In the genomic region with DNA sequence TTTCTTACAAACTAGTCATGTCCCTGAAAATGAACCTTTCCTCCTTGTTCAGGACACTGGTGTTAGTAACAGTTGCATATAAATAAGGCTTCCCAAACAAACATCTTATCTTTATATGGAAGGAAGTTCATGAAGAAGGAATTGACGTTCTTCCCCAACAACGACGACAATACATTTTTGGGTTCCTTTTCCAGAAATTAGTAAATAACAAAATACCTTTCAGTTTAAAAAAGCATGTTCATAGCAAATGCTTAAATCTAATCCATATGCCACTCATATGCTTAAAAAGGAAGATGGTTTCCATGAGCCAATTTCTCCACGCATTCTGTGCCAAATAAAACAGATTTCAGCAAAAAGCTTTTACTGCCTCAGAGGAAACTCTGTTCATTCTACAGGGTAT, we compare ENCODE assay signal across 18 cellular contexts.
DNase-seq lines count a peak whose midpoint lies in the region; ATAC-seq and TF ChIP-seq lines count a peak whose summit lies in the region.
"Had no signal": no experiment of that assay in that cellular context is flagged by ENCODE, and none has a peak within 500 bp of the region (broad histone marks: within the 10 kb centered on the region; RNA-seq: fewer than 3 reads in every experiment).

No MANE protein-coding gene starts in this region.

- no peak for TF ChIP-seq POLR2A in heart left ventricle (IDR thresholded peaks at IDR 0.05)
- TF ChIP-seq POLR2A in spleen (IDR thresholded peaks at IDR 0.05): no peak

- peaks cover 9% of the 10 kb centered on the region for H3K36me3 Mint-ChIP-seq in type B pancreatic cell

- 34 to 57% (median 43%) methylated on average over 4 of the region's 4 CpGs for WGBS in heart left ventricle, 4 donors
- 61 to 78% (median 70%) methylated on average over 4 of the region's 4 CpGs for WGBS in spleen, 5 donors

- BruUV-seq in PC-9 (replicated peaks; lab: Mats Ljungman, UMichigan): no TSS peak

- no peaks in the 10 kb centered on the region for H3K27me3 Mint-ChIP-seq in type B pancreatic cell

- H3K36me3 ChIP-seq in heart left ventricle: peaks cover 0 to 8% (median 0%) of the 10 kb centered on the region in 9 donors
- H3K36me3 ChIP-seq in spleen: no peaks in the 10 kb centered on the region
- 0 out of 2 replicates have a peak, but pooled peaks cover 12% of the 10 kb centered on the region for H3K36me3 ChIP-seq in PC-9 (ENCODE audit: low read depth)

- H3K9me3 Mint-ChIP-seq in type B pancreatic cell: peaks cover 6% of the 10 kb centered on the region

- DNase-seq in heart left ventricle: no peak
- no peak for DNase-seq in cardiac septum (ENCODE audit: low spot score)
- peak; percentile 51 for DNase-seq in cerebellum (ENCODE audit: low spot score)
- DNase-seq in fibroblast of pulmonary artery (ENCODE audit: low read depth): peak; percentile 28
- DNase-seq in spleen: no peak
- no peak for DNase-seq in PC-9
- no peak for DNase-seq in DMS153 (lab: John Stamatoyannopoulos, UW)
- no peak for DNase-seq in type B pancreatic cell (ENCODE audit: extremely low spot score, unreplicated experiment)
- DNase-seq: 8988T, Caco-2, DMS53, H9, NCI-H1092 treated with DMSO at 0.1 percent for 48 hours, NCI-H187, NCI-H2171 treated with DMSO at 0.1 percent for 48 hours, NCI-H510A treated with DMSO at 0.1 percent for 48 hours, SHP77 treated with DMSO at 0.1 percent for 48 hours had no signal

- H3K4me1 Mint-ChIP-seq in type B pancreatic cell (ENCODE audit: unreplicated experiment): no peaks in the 10 kb centered on the region

- no peaks in the 10 kb centered on the region for H4K20me1 ChIP-seq in PC-9 (ENCODE audit: insufficient read depth)

- no peak overlapping the region for H2AFZ ChIP-seq in PC-9

- H3K9me2 ChIP-seq in PC-9 (ENCODE audit: insufficient read depth): no peaks in the 10 kb centered on the region

- H3F3A ChIP-seq in PC-9 (ENCODE audit: insufficient read depth, low read depth): no peaks in the 10 kb centered on the region

- no peak overlapping the region for H3K4me3 ChIP-seq in heart left ventricle
- no peak overlapping the region for H3K4me3 ChIP-seq in fibroblast of pulmonary artery (replicated peaks; ENCODE audit: low read depth, low read length)
- H3K4me3 ChIP-seq in spleen: no peak overlapping the region
- no peak overlapping the region for H3K4me3 ChIP-seq in PC-9

- H3K79me2 ChIP-seq in PC-9 (ENCODE audit: low read depth): no peaks in the 10 kb centered on the region

- intact Hi-C loops in heart left ventricle (cut with DNase I): no loop called here
- intact Hi-C loops in cardiac septum (cut with DNase I): loop anchor here (10.0 kb wide), 1 partner anchor 419 kb away; no protein-coding TSS in a partner anchor
- intact Hi-C loops in spleen (cut with DNase I; ENCODE audit: low total_unique reads): loop anchor here (10.0 kb wide), 1 partner anchor 69 kb away; no protein-coding TSS in a partner anchor
- intact Hi-C loops in PC-9 (cut with micrococcal nuclease; ENCODE audit: unreplicated experiment): no loop called here

- CTCF ChIA-PET in PC-9 (lab: Charles Lee): no interaction called here

- H3K4me3 Mint-ChIP-seq in type B pancreatic cell: no peak overlapping the region
- H3K4me3 Mint-ChIP-seq: H9 had no signal

- H3K9me3 ChIP-seq in heart left ventricle (peaks cover 0 to 5% (median 0%) of the 10 kb centered on the region in 12 donors), spleen (peaks cover 0 to 8% (median 0%) of the 10 kb centered on the region in 8 donors), PC-9 (ENCODE audit: insufficient read depth, low read depth) (no peaks in the 10 kb centered on the region; the same call in 1 of the 2 replicates)
- H3K9me3 ChIP-seq: Caco-2 had no signal

- TF ChIP-seq CTCF in heart left ventricle (IDR thresholded peaks at IDR 0.05) (no peak), fibroblast of pulmonary artery (IDR thresholded peaks at IDR 0.05; ENCODE audit: low read length, missing control alignments) (no peak), spleen (IDR thresholded peaks at IDR 0.05 in 8 of 11, conservative IDR thresholded peaks at IDR 0.05 in 3 of 11) (no peak), PC-9 (conservative IDR thresholded peaks at IDR 0.05) (no peak), type B pancreatic cell (conservative IDR thresholded peaks at IDR 0.05) (no peak)

- POLR2A ChIA-PET in PC-9 (lab: Charles Lee; ENCODE audit: unreplicated experiment): no interaction called here

- H3K27ac ChIP-seq in heart left ventricle (peak overlapping the region in 8 of 12 donors; percentile 6 to 82 (median 59)), spleen (peak overlapping the region in 5 of 8 donors; percentile 13 to 62 (median 26)), PC-9 (no peak overlapping the region)
- H3K27ac ChIP-seq: KMS-11 had no signal

- ATAC-seq in heart left ventricle: peak in 1 of 4 donors; percentile 74

- H3K27me3 ChIP-seq in heart left ventricle: no peaks in the 10 kb centered on the region
- no peaks in the 10 kb centered on the region for H3K27me3 ChIP-seq in spleen (replicated peaks in 1 of 7)
- H3K27me3 ChIP-seq in PC-9 (ENCODE audit: insufficient read depth, low read depth): no peaks in the 10 kb centered on the region

- H3K4me2 ChIP-seq in PC-9: no peak overlapping the region
- H3K4me2 ChIP-seq: KMS-11 had no signal

- H3K27ac Mint-ChIP-seq in type B pancreatic cell: no peak overlapping the region
- H3K27ac Mint-ChIP-seq: H9 had no signal

- peaks cover 0 to 20% (median 7%) of the 10 kb centered on the region in 12 donors for H3K4me1 ChIP-seq in heart left ventricle
- peaks cover 0 to 4% (median under 1%) of the 10 kb centered on the region in 6 donors for H3K4me1 ChIP-seq in spleen
- H3K4me1 ChIP-seq in PC-9 (replicated peaks; ENCODE audit: insufficient read depth): no peaks in the 10 kb centered on the region
- H3K4me1 ChIP-seq: Caco-2 had no signal

Comparison
In these comparisons a context has a peak if more than half of its experiments do, and no peak if none do; other contexts are left out.
1. intact Hi-C loops: an anchor here in cardiac septum (10.0 kb wide) and spleen (10.0 kb wide); none called in heart left ventricle and PC-9.
2. DNase-seq: peak in cerebellum (single experiment) and fibroblast of pulmonary artery (single experiment); none in heart left ventricle (0 of 5), cardiac septum (single experiment), spleen (single experiment), PC-9 (0 of 2), DMS153 (single experiment) and type B pancreatic cell (single experiment).